ENCODE assay signal across 20 cellular contexts in genomic region chr11:111399187-111400031, GRCh38. TPM values are rescaled to one million over a fixed set of nuclear protein-coding genes. Genes with fewer than 3 reads are reported as not detected.
DNase-seq lines count a peak whose midpoint lies in the region; ATAC-seq and TF ChIP-seq lines count a peak whose summit lies in the region.
"Had no signal": no experiment of that assay in that cellular context is flagged by ENCODE, and none has a peak within 500 bp of the region (broad histone marks: within the 10 kb centered on the region; RNA-seq: fewer than 3 reads in every experiment).

No MANE protein-coding gene starts in this region.

- H2AFZ ChIP-seq in Karpas-422 (ENCODE audit: low read length) (peak overlapping the region; percentile 66), mesenchymal stem cell (ENCODE audit: low read depth, low read length) (no peak overlapping the region), GM23248 (no peak overlapping the region)

- in situ Hi-C loops in GM23248 (cut with MboI): no loop called here

- H4K91ac ChIP-seq in mesenchymal stem cell (ENCODE audit: low read length): peak overlapping the region; percentile 31

- no peak overlapping the region for H2AK5ac ChIP-seq in mesenchymal stem cell (ENCODE audit: low read length, severe bottlenecking)

- H3K9me2 ChIP-seq in Karpas-422 (replicated peaks; ENCODE audit: insufficient read depth, low read length): no peaks in the 10 kb centered on the region
- no peaks in the 10 kb centered on the region for H3K9me2 ChIP-seq in GM23248 (ENCODE audit: insufficient read depth)

- H2BK15ac ChIP-seq in mesenchymal stem cell (ENCODE audit: low read depth, poor library complexity, severe bottlenecking): no peak overlapping the region

- H3K9ac ChIP-seq in Karpas-422 (ENCODE audit: low read length) (peak overlapping the region; percentile 41), mesenchymal stem cell (ENCODE audit: low read length) (no peak overlapping the region), GM23248 (no peak overlapping the region)

- no peak overlapping the region for H4K8ac ChIP-seq in mesenchymal stem cell (ENCODE audit: low read length)

- peak; percentile 48 for ATAC-seq in GM19395 (IDR thresholded peaks at IDR 0.05; ENCODE audit: unreplicated experiment)
- ATAC-seq: lower lobe of right lung had no signal

- H4K20me1 ChIP-seq in Karpas-422 (ENCODE audit: insufficient read depth, low read depth, low read length) (no peaks in the 10 kb centered on the region), GM23248 (ENCODE audit: insufficient read depth) (no peaks in the 10 kb centered on the region)

- no peak overlapping the region for H3K23ac ChIP-seq in mesenchymal stem cell (ENCODE audit: low read length in 2 of 2)

- H3K4me3 ChIP-seq in GM12875 (ENCODE audit: low read depth, low read length): peak overlapping the region; percentile 32
- H3K4me3 ChIP-seq in Karpas-422 (ENCODE audit: low read length): peak overlapping the region; percentile 6
- no peak overlapping the region for H3K4me3 ChIP-seq in mesenchymal stem cell (ENCODE audit: insufficient read depth in 1 of 2, low read depth in 1 of 2, low read length in 2 of 2)
- H3K4me3 ChIP-seq in GM23248: no peak overlapping the region
- H3K4me3 ChIP-seq: lower lobe of right lung, thoracic aorta had no signal

- H2BK5ac ChIP-seq in mesenchymal stem cell (ENCODE audit: low read depth, low read length, poor library complexity, severe bottlenecking): no peak overlapping the region

- peak; percentile 54; the same call in 1 of the 2 replicates for TF ChIP-seq CTCF in GM12875 (IDR thresholded peaks at IDR 0.05; ENCODE audit: borderline replicate concordance, insufficient read depth, low read depth, low read length)

- no peaks in the 10 kb centered on the region for H3K27me3 ChIP-seq in Karpas-422 (ENCODE audit: low read length)
- peaks cover 0 to 62% of the 10 kb centered on the region in 2 experiments for H3K27me3 ChIP-seq in mesenchymal stem cell (ENCODE audit: control insufficient read depth in 1 of 2, insufficient read depth in 1 of 2, low read length in 2 of 2)
- peaks cover 12% of the 10 kb centered on the region for H3K27me3 ChIP-seq in GM23248 (replicated peaks; ENCODE audit: insufficient read depth)

- DNase-seq in Karpas-422 (peak; percentile 95), mesenchymal stem cell (no peak), NCI-H1417 (lab: John Stamatoyannopoulos, UW) (no peak), cerebellum (ENCODE audit: low spot score) (no peak), GM23248 (no peak), germinal center (ENCODE audit: low spot score) (no peak)
- DNase-seq: activated CD4-positive, CD25-positive, alpha-beta regulatory T cell treated with anti-CD3 and anti-CD28 coated beads, Interleukin-2, amount 50 U/mL, for 72 hours; activated CD8-positive, alpha-beta memory T cell treated with anti-CD3 and anti-CD28 coated beads, Interleukin-2, amount 50 U/mL, for 48 hours; DMS153; immature natural killer cell; lower lobe of right lung; NCI-H1092; NK-92 treated with Interleukin-12 subunit alpha and Interleukin-12 subunit beta, amount 100 ng/mL, for 24 hours; SHP77; T-helper 2 cell had no signal

- H3K4me1 ChIP-seq in Karpas-422 (ENCODE audit: low read length): peaks cover 58% of the 10 kb centered on the region
- no peaks in the 10 kb centered on the region for H3K4me1 ChIP-seq in mesenchymal stem cell (ENCODE audit: control insufficient read depth, insufficient read depth, low read depth, low read length)
- H3K4me1 ChIP-seq in GM23248 (ENCODE audit: insufficient read depth): no peaks in the 10 kb centered on the region
- H3K4me1 ChIP-seq: lower lobe of right lung had no signal

- H2BK12ac ChIP-seq in mesenchymal stem cell (ENCODE audit: low read length in 2 of 2): no peak overlapping the region

- no peaks in the 10 kb centered on the region for H3K79me2 ChIP-seq in Karpas-422 (ENCODE audit: low read length)
- H3K79me2 ChIP-seq in GM23248 (ENCODE audit: insufficient read depth): no peaks in the 10 kb centered on the region

- no peak overlapping the region for H3K14ac ChIP-seq in mesenchymal stem cell (ENCODE audit: low read length in 2 of 2)

- H3K4me2 ChIP-seq in Karpas-422 (ENCODE audit: low read depth, low read length, poor library complexity, severe bottlenecking): peak overlapping the region; percentile 55
- H3K4me2 ChIP-seq in mesenchymal stem cell (ENCODE audit: low read length, poor library complexity, severe bottlenecking): no peak overlapping the region
- H3K4me2 ChIP-seq in GM23248 (ENCODE audit: unreplicated experiment): no peak overlapping the region

- no peaks in the 10 kb centered on the region for H3K79me1 ChIP-seq in mesenchymal stem cell (replicated peaks; ENCODE audit: low read length, poor library complexity, severe bottlenecking)

- 94% methylated on average over 6 of the region's 7 CpGs for WGBS in mesenchymal stem cell
- 79 to 82% methylated on average over 7 of the region's 7 CpGs for WGBS in GM23248 (ENCODE audit: low coverage in 1 of 2, low lambda C conversion rate in 2 of 2, missing lambda C conversion rate in 2 of 2), 2 experiments

- H3K36me3 ChIP-seq in Karpas-422 (ENCODE audit: insufficient read depth, low read length) (peaks cover 14% of the 10 kb centered on the region; the same call in 1 of the 2 replicates), mesenchymal stem cell (ENCODE audit: control insufficient read depth in 1 of 2, insufficient read depth in 2 of 2, low read depth in 1 of 2, low read length in 2 of 2) (no peaks in the 10 kb centered on the region), GM23248 (ENCODE audit: low read depth) (no peaks in the 10 kb centered on the region)
- H3K36me3 ChIP-seq: lower lobe of right lung, thoracic aorta had no signal

- H3K4ac ChIP-seq in mesenchymal stem cell (ENCODE audit: low read depth in 1 of 2, low read length in 2 of 2): no peak overlapping the region

- peaks cover 18% of the 10 kb centered on the region for H3K9me3 ChIP-seq in Karpas-422 (ENCODE audit: low read length)
- peaks cover 7% of the 10 kb centered on the region for H3K9me3 ChIP-seq in mesenchymal stem cell (ENCODE audit: control insufficient read depth, low read length)
- H3K9me3 ChIP-seq in GM23248 (ENCODE audit: low read depth): no peaks in the 10 kb centered on the region
- H3K9me3 ChIP-seq: lower lobe of right lung, thoracic aorta had no signal

- H3F3A ChIP-seq in GM23248 (ENCODE audit: insufficient read depth): no peaks in the 10 kb centered on the region

- H3K18ac ChIP-seq in mesenchymal stem cell (ENCODE audit: low read depth in 1 of 2, low read length in 2 of 2): no peak overlapping the region

- peak overlapping the region; percentile 82 for H3K27ac ChIP-seq in Karpas-422 (ENCODE audit: low read length)
- no peak overlapping the region for H3K27ac ChIP-seq in mesenchymal stem cell (ENCODE audit: low read length, poor library complexity, severe bottlenecking)
- no peak overlapping the region for H3K27ac ChIP-seq in GM23248
- H3K27ac ChIP-seq: lower lobe of right lung, thoracic aorta had no signal

- no peak overlapping the region for H2BK120ac ChIP-seq in mesenchymal stem cell (ENCODE audit: low read depth, low read length)

RNA-seq across cellular contexts. Expression of gene POU2AF1, which starts 20.3 kb away (rescaled TPM):
- total RNA-seq in Karpas-422 (2014; rRNA removed; shearing (Covaris generic); ENCODE audit: low replicate concordance): 803 and 894 TPM in 2 replicates
- polyA plus RNA-seq in mesenchymal stem cell (2013, experiment 1 of 2): not detected
- not detected for polyA plus RNA-seq in mesenchymal stem cell (2013, experiment 2 of 2)
- total RNA-seq in cerebellum: 0.36 TPM
- 0.11 TPM in 1 of 2 replicates, not detected in the other for total RNA-seq in GM23248 (2014; rRNA removed; shearing (Covaris generic))
- 0.09 and 0.16 TPM in 2 replicates for polyA plus RNA-seq in GM23248 (2016; fragmentation: Nextera tagmentation; extraction: Ambion mirVana)
- total RNA-seq: epithelial cell of proximal tubule, glomerular endothelial cell, thoracic aorta had no signal

Comparison
In these comparisons a context has a peak if more than half of its experiments do, and no peak if none do; other contexts are left out.
1. H3K4me3 ChIP-seq: peak in GM12875 (single experiment) and Karpas-422 (single experiment); none in mesenchymal stem cell (0 of 2) and GM23248 (single experiment).
2. RNA of gene POU2AF1, which starts 20.3 kb away (total RNA-seq): 803 to 894 TPM in Karpas-422; 0.36 TPM in cerebellum (single experiment) and 0.11 TPM in GM23248; every median in the first group is over 100 times any median in the second.